9 cellular contexts compared by ENCODE assay signal in genomic region chr20:38321959-38322598, GRCh38. TPM values are rescaled to one million over a fixed set of nuclear protein-coding genes. Genes with fewer than 3 reads are reported as not detected.
A peak's percentile ranks its signal among the peaks of the same experiment; 100 is the strongest.
DNase-seq lines count a peak whose midpoint lies in the region; ATAC-seq lines count a peak whose summit lies in the region.
"Had no signal": no experiment of that assay in that cellular context is flagged by ENCODE, and none has a peak within 500 bp of the region (broad histone marks: within the 10 kb centered on the region; RNA-seq: fewer than 3 reads in every experiment).

No MANE protein-coding gene starts in this region.

- no peaks in the 10 kb centered on the region for H3K9me3 ChIP-seq in T-helper 17 cell (ENCODE audit: control insufficient read depth, low read length, poor library complexity, severe bottlenecking)
- H3K9me3 ChIP-seq: BLaER1 had no signal

- no peak for ATAC-seq in T-helper 17 cell

- H3K4me3 Mint-ChIP-seq in T-helper 17 cell = no peak overlapping the region

- H3K4me1 Mint-ChIP-seq in T-helper 17 cell = no peaks in the 10 kb centered on the region

- H3K27me3 Mint-ChIP-seq in T-helper 17 cell = peaks cover 18% of the 10 kb centered on the region

- H3K27ac Mint-ChIP-seq in T-helper 17 cell = no peak overlapping the region

- in situ Hi-C loops in T47D (cut with HindIII; ENCODE audit: low pct_unique_long_range_greater_than_20kb, low sequenced_read_pairs) = no loop called here

- peak; percentile 14 to 70 (median 30) for DNase-seq in NCI-H1417 (lab: John Stamatoyannopoulos, UW)
- no peak for DNase-seq in NCI-H1417 treated with DMSO at 0.1 percent for 48 hours (lab: John Stamatoyannopoulos, UW)
- peak; percentile 26 for DNase-seq in NCI-H2171 (lab: John Stamatoyannopoulos, UW)
- peak; percentile 52 to 69 for DNase-seq in T47D (ENCODE audit: low read depth in 1 of 2, low spot score in 1 of 2)
- peak; percentile 23 for DNase-seq in kidney glomerular epithelial cell (lab: John Stamatoyannopoulos, UW)
- peak; percentile 64 for DNase-seq in ureter (ENCODE audit: low spot score)
- no peak for DNase-seq in T-helper 17 cell
- DNase-seq in activated CD8-positive, alpha-beta memory T cell treated with anti-CD3 and anti-CD28 coated beads, Interleukin-2, amount 50 U/mL, for 4 hours = no peak

- no peaks in the 10 kb centered on the region for H3K36me3 Mint-ChIP-seq in T-helper 17 cell (ENCODE audit: low read depth)

RNA-seq across cellular contexts. Expression of gene BPI, which starts 18.1 kb away (rescaled TPM):
- total RNA-seq in ureter (not detected), T-helper 17 cell (not detected)

RNA-seq across cellular contexts. Expression of gene LBP, which starts 24.2 kb away (rescaled TPM):
- total RNA-seq in ureter (0.83 TPM), T-helper 17 cell (not detected)

Comparison
In these comparisons a context has a peak if more than half of its experiments do, and no peak if none do; other contexts are left out.
1. DNase-seq: peak in NCI-H1417 (3 of 3), NCI-H2171 (single experiment), T47D (2 of 2), kidney glomerular epithelial cell (single experiment) and ureter (single experiment); none in NCI-H1417 treated with DMSO at 0.1 percent for 48 hours (single experiment), T-helper 17 cell (0 of 3) and activated CD8-positive, alpha-beta memory T cell treated with anti-CD3 and anti-CD28 coated beads, Interleukin-2, amount 50 U/mL, for 4 hours (single experiment).